1 cellular context compared by ENCODE assay signal in genomic region chr3:153285194-153285641, GRCh38.
TF ChIP-seq lines count a peak whose summit lies in the region.

No MANE protein-coding gene starts in this region.

TF ChIP-seq in liver, 16 proteins besides CTCF, POLR2A, EP300 and RAD21 (continued from another document):
- TF ChIP-seq ATF3 (IDR thresholded peaks at IDR 0.05), result no peak
- no peak for TF ChIP-seq SP1 (IDR thresholded peaks at IDR 0.05)
- no peak for TF ChIP-seq ZBTB33 (IDR thresholded peaks at IDR 0.05)
- no peak for TF ChIP-seq FOXA1 (IDR thresholded peaks at IDR 0.05)
- no peak for TF ChIP-seq GABPA (IDR thresholded peaks at IDR 0.05 in 1 of 2, conservative IDR thresholded peaks at IDR 0.05 in 1 of 2)
- TF ChIP-seq MAX (IDR thresholded peaks at IDR 0.05), result no peak
- no peak for TF ChIP-seq TAF1 (conservative IDR thresholded peaks at IDR 0.05)
- TF ChIP-seq JUND (IDR thresholded peaks at IDR 0.05), result no peak
